ENCODE assay signal across 10 cellular contexts in the genomic region with DNA sequence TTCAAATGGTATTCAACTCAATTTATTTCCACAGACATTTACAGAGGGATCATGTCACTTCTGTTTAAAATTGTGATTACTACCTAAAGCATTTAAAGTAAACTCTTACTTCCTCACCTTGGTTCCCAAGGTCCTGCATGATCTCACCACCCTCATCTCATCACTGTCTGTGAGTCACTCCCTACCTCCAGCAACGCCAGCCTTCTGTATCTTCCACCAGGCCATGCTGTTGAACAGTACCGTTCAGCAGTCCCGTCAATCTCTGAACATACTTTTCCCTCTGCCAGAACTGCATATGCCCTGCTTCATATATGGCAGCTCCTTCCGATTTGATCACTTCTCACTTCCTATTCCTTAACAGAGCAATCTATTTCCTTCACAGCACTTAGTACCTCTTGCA. TPM values are rescaled to one million over a fixed set of nuclear protein-coding genes. Genes with fewer than 3 reads are reported as not detected.
DNase-seq lines count a peak whose midpoint lies in the region; ATAC-seq and TF ChIP-seq lines count a peak whose summit lies in the region.
"Had no signal": no experiment of that assay in that cellular context is flagged by ENCODE, and none has a peak within 500 bp of the region (broad histone marks: within the 10 kb centered on the region; RNA-seq: fewer than 3 reads in every experiment).

No MANE protein-coding gene starts in this region.

- H2BK120ac ChIP-seq in mesendoderm (ENCODE audit: low read depth, low read length) = no peak overlapping the region

- DNase-seq in CD8-positive, alpha-beta T cell = no peak
- DNase-seq in adrenal gland = peak in 6 of 7 donors; percentile 35 to 58 (median 45)
- peak; percentile 10 for DNase-seq in mesendoderm
- no peak for DNase-seq in effector CD4-positive, alpha-beta T cell
- DNase-seq in Kasumi-1 (lab: John Stamatoyannopoulos, UW) = no peak
- DNase-seq in nucleus accumbens (lab: John Stamatoyannopoulos, UW) = no peak
- DNase-seq: esophagus squamous epithelium had no signal

- H3K56ac ChIP-seq in mesendoderm (ENCODE audit: low read length) = no peak overlapping the region

- peaks cover 49% of the 10 kb centered on the region for H3K4me1 Mint-ChIP-seq in CD8-positive, alpha-beta T cell (ENCODE audit: low read depth)

- H3K36me3 ChIP-seq in CD8-positive, alpha-beta T cell (ENCODE audit: insufficient read depth, low read length) = peaks cover 12% of the 10 kb centered on the region
- H3K36me3 ChIP-seq in HEK293 (ENCODE audit: control insufficient read depth in 2 of 2, insufficient read depth in 1 of 2, low read length in 2 of 2) = peaks cover 3 to 27% of the 10 kb centered on the region in 2 experiments
- peaks cover 0 to 20% of the 10 kb centered on the region in 2 donors for H3K36me3 ChIP-seq in adrenal gland (replicated peaks in 1 of 2)
- H3K36me3 ChIP-seq in mesendoderm (ENCODE audit: control insufficient read depth, insufficient read depth, low read length) = no peaks in the 10 kb centered on the region

- POLR2A ChIA-PET in CD8-positive, alpha-beta T cell (lab: Charles Lee) = no interaction called here
- POLR2A ChIA-PET in HEK293 (lab: Yijun Ruan, JAX) = interaction anchor here (0.6 to 1.6 kb wide), 3 partner anchors 10 to 36 kb away, joined by 3 to 9 read pairs (median 6); partner anchors contain the start of gene CD59

- peaks cover 29% of the 10 kb centered on the region for H3K4me1 ChIP-seq in CD8-positive, alpha-beta T cell (ENCODE audit: insufficient read depth, low read length)
- H3K4me1 ChIP-seq in HEK293 (ENCODE audit: control insufficient read depth, insufficient read depth, low read length) (peaks cover 5% of the 10 kb centered on the region), adrenal gland (replicated peaks in 1 of 2) (peaks cover 6 to 30% of the 10 kb centered on the region in 2 donors), mesendoderm (ENCODE audit: control insufficient read depth, low read depth, low read length) (peaks cover 3% of the 10 kb centered on the region)

- no peak overlapping the region for H3K9ac ChIP-seq in mesendoderm (ENCODE audit: low read length)

- no peak for ATAC-seq in CD8-positive, alpha-beta T cell
- ATAC-seq in HG02571 (IDR thresholded peaks at IDR 0.05; ENCODE audit: unreplicated experiment) = no peak

- no peak overlapping the region for H4K8ac ChIP-seq in mesendoderm (ENCODE audit: low read depth, low read length)

- no peak overlapping the region for H3K4me2 ChIP-seq in mesendoderm (ENCODE audit: low read length)

- no peaks in the 10 kb centered on the region for H3K9me3 Mint-ChIP-seq in CD8-positive, alpha-beta T cell

- WGBS in adrenal gland, 4 donors = 49 to 71% (median 54%) methylated on average over 4 of the region's 4 CpGs
- no CpG with 5 or more reads among the region's 4 CpGs for WGBS in mesendoderm (ENCODE audit: extremely low coverage, insufficient coverage, low lambda C conversion rate)

- H3K79me2 ChIP-seq in mesendoderm (ENCODE audit: control insufficient read depth, insufficient read depth, low read length) = no peaks in the 10 kb centered on the region

- no peaks in the 10 kb centered on the region for H3K27me3 ChIP-seq in CD8-positive, alpha-beta T cell (ENCODE audit: insufficient read depth, low read length)
- H3K27me3 ChIP-seq in adrenal gland (no peaks in the 10 kb centered on the region), mesendoderm (ENCODE audit: insufficient read depth, low read length, poor library complexity) (no peaks in the 10 kb centered on the region)
- H3K27me3 ChIP-seq: esophagus squamous epithelium had no signal

- H3K79me1 ChIP-seq in mesendoderm (ENCODE audit: low read length) = no peaks in the 10 kb centered on the region

- H3K27me3 Mint-ChIP-seq in CD8-positive, alpha-beta T cell (ENCODE audit: low read depth) = peaks cover 2% of the 10 kb centered on the region

- intact Hi-C loops in CD8-positive, alpha-beta T cell (cut with DNase I, micrococcal nuclease) = loop anchor here (1.0 to 10.0 kb wide), 10 partner anchors 35 to 1893 kb away; partner anchors contain the start of genes ABTB2 (in 1 of the 2), APIP (in 1 of the 2), CAPRIN1 (in 1 of the 2) and CSTF3 (in 1 of the 2)
- intact Hi-C loops in adrenal gland (cut with DNase I) = no loop called here

- H3K36me3 Mint-ChIP-seq in CD8-positive, alpha-beta T cell = peaks cover 43% of the 10 kb centered on the region

- no peak overlapping the region for H3K18ac ChIP-seq in mesendoderm (ENCODE audit: low read length)

- no peak overlapping the region for H2AK5ac ChIP-seq in mesendoderm (ENCODE audit: low read length)

- H4K5ac ChIP-seq in mesendoderm (ENCODE audit: low read length) = no peak overlapping the region

- no peak overlapping the region for H3K4ac ChIP-seq in mesendoderm (ENCODE audit: low read depth, low read length)

- no peak for TF ChIP-seq CTCF in CD8-positive, alpha-beta T cell (IDR thresholded peaks at IDR 0.05)
- TF ChIP-seq CTCF in HEK293 (tag by site-specific recombination; IDR thresholded peaks at IDR 0.05) (no peak), adrenal gland (IDR thresholded peaks at IDR 0.05) (no peak)

- CTCF ChIA-PET in CD8-positive, alpha-beta T cell (lab: Charles Lee) = interaction anchor here (2.3 kb wide), 1 partner anchor 30 kb away, joined by 5 read pairs; no protein-coding TSS in a partner anchor
- CTCF ChIA-PET in HEK293 (lab: Yijun Ruan, JAX) = interaction anchor here (0.6 to 3.1 kb wide), 8 partner anchors 17 to 95 kb away, joined by 3 to 10 read pairs (median 4); no protein-coding TSS in a partner anchor

- no peak overlapping the region for H2BK5ac ChIP-seq in mesendoderm (ENCODE audit: low read length)

- H3K4me3 ChIP-seq in CD8-positive, alpha-beta T cell (ENCODE audit: low read depth, low read length) = no peak overlapping the region
- H3K4me3 ChIP-seq in HEK293 (ENCODE audit: low read depth, low read length) (no peak overlapping the region; the same call in 1 of the 2 replicates), adrenal gland (no peak overlapping the region), mesendoderm (ENCODE audit: low read length) (no peak overlapping the region)

- no peak overlapping the region for H3K27ac ChIP-seq in CD8-positive, alpha-beta T cell (ENCODE audit: low read depth, low read length)
- H3K27ac ChIP-seq in HEK293 (ENCODE audit: extremely low read depth, low read depth, low read length) (no peak overlapping the region), adrenal gland (no peak overlapping the region), mesendoderm (ENCODE audit: low read depth, low read length) (no peak overlapping the region)
- H3K27ac ChIP-seq: VCaP had no signal

- H3K27ac Mint-ChIP-seq in CD8-positive, alpha-beta T cell = peak overlapping the region; percentile 95

- no peak overlapping the region for H3K23ac ChIP-seq in mesendoderm (ENCODE audit: low read length)

- no peak for TF ChIP-seq POLR2A in adrenal gland (IDR thresholded peaks at IDR 0.05)

- no peaks in the 10 kb centered on the region for H3K9me3 ChIP-seq in CD8-positive, alpha-beta T cell (ENCODE audit: low read length)
- H3K9me3 ChIP-seq in HEK293 (ENCODE audit: control insufficient read depth, insufficient read depth, low read depth, low read length) (no peaks in the 10 kb centered on the region), adrenal gland (replicated peaks in 1 of 3) (no peaks in the 10 kb centered on the region)
- H3K9me3 ChIP-seq: esophagus squamous epithelium had no signal

- peak overlapping the region; percentile 98 for H3K4me3 Mint-ChIP-seq in CD8-positive, alpha-beta T cell

- no peak overlapping the region for H2BK15ac ChIP-seq in mesendoderm (replicated peaks; ENCODE audit: low read depth)

TF ChIP-seq in HEK293, 187 proteins besides CTCF, POLR2A, EP300 and RAD21 (continues in another document):
- TF ChIP-seq, protein P1, sequence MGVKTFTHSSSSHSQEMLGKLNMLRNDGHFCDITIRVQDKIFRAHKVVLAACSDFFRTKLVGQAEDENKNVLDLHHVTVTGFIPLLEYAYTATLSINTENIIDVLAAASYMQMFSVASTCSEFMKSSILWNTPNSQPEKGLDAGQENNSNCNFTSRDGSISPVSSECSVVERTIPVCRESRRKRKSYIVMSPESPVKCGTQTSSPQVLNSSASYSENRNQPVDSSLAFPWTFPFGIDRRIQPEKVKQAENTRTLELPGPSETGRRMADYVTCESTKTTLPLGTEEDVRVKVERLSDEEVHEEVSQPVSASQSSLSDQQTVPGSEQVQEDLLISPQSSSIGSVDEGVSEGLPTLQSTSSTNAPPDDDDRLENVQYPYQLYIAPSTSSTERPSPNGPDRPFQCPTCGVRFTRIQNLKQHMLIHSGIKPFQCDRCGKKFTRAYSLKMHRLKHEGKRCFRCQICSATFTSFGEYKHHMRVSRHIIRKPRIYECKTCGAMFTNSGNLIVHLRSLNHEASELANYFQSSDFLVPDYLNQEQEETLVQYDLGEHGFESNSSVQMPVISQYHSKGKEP (tag by site-specific recombination; IDR thresholded peaks at IDR 0.05) = no peak
- TF ChIP-seq TCF7L2 (IDR thresholded peaks at IDR 0.05; ENCODE audit: borderline replicate concordance, low read depth, low read length) (no peak), ZNF132 (tag by site-specific recombination; IDR thresholded peaks at IDR 0.05; ENCODE audit: borderline replicate concordance) (no peak), ZNF596 (tag by site-specific recombination; IDR thresholded peaks at IDR 0.05) (no peak), ZNF677 (tag by site-specific recombination; IDR thresholded peaks at IDR 0.05) (no peak), REPIN1 (tag by site-specific recombination; IDR thresholded peaks at IDR 0.05; ENCODE audit: low read depth) (no peak)
- TF ChIP-seq, protein P2, sequence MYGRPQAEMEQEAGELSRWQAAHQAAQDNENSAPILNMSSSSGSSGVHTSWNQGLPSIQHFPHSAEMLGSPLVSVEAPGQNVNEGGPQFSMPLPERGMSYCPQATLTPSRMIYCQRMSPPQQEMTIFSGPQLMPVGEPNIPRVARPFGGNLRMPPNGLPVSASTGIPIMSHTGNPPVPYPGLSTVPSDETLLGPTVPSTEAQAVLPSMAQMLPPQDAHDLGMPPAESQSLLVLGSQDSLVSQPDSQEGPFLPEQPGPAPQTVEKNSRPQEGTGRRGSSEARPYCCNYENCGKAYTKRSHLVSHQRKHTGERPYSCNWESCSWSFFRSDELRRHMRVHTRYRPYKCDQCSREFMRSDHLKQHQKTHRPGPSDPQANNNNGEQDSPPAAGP (tag by site-specific recombination; IDR thresholded peaks at IDR 0.05) = no peak

RNA-seq across cellular contexts. Expression of gene FBXO3, which starts 2.0 kb away (rescaled TPM):
- total RNA-seq in CD8-positive, alpha-beta T cell = 10 to 100 TPM; 54.8 to 55.4 TPM
- total RNA-seq in adrenal gland = 10 to 100 TPM; 25.0 to 45.4 (median 39.3) TPM
- polyA plus RNA-seq in adrenal gland = 10 to 100 TPM; 20.7 to 54.7 (median 21.6) TPM
- polyA plus RNA-seq in mesendoderm (2013, experiment 1 of 2) = 11.3 TPM
- 14.0 TPM for polyA plus RNA-seq in mesendoderm (2013, experiment 2 of 2)

RNA-seq across cellular contexts. Expression of gene CD59, which starts 36.1 kb away (rescaled TPM):
- 10 to 100 TPM; 31.0 to 34.5 TPM for total RNA-seq in CD8-positive, alpha-beta T cell
- total RNA-seq in adrenal gland = 100 to 1,000 TPM; 286 to 562 (median 405) TPM
- polyA plus RNA-seq in adrenal gland = 100 to 1,000 TPM in 2 of 3 donors, 10 to 100 TPM in 1; 59.5 to 465 (median 103) TPM
- 39.5 TPM for polyA plus RNA-seq in mesendoderm (2013, experiment 1 of 2)
- 40.7 TPM for polyA plus RNA-seq in mesendoderm (2013, experiment 2 of 2)

Comparison
In these comparisons a context has a peak if more than half of its experiments do, and no peak if none do; other contexts are left out.
1. DNase-seq: peak in adrenal gland (6 of 7) and mesendoderm (single experiment); none in CD8-positive, alpha-beta T cell (0 of 7), effector CD4-positive, alpha-beta T cell (single experiment), Kasumi-1 (0 of 2) and nucleus accumbens (0 of 56).
2. RNA of gene CD59, which starts 36.1 kb away (total RNA-seq): 286 to 562 TPM in adrenal gland; 31.0 to 34.5 TPM in CD8-positive, alpha-beta T cell; every median in the first group is over 4 times any median in the second.
3. intact Hi-C loops: an anchor here in CD8-positive, alpha-beta T cell (1.0 to 10.0 kb wide); none called in adrenal gland.